ENCODE assay signal across 1 cellular context in the genomic region with DNA sequence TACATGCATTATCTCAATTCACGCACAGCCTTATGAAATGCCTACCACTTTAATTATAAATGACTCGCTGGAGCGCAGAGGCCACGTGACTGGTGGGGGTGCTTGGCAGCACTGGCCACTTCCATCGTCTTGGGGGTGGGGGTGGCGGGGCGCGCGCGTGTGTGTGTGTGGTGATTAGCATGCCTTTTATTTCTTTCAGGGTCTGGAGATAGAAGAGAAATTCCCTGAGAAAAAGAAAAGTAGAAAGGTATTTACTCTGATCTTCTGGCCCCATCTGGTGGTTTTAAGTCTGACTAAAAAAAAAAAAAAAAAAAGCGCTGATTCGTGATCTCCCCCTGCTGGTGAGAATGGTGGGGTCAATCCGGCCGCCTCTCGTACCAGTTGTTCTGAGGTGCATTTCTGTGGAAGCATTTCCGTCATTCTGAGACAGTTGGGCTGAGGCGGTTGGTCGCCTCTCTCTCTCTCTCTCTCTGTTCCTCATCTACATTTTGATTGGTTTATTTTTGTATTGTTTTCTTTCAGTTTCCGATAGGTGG.
A peak's percentile ranks its signal among the peaks of the same experiment; 100 is the strongest.
TF ChIP-seq lines count a peak whose summit lies in the region.

A gene with protein sequence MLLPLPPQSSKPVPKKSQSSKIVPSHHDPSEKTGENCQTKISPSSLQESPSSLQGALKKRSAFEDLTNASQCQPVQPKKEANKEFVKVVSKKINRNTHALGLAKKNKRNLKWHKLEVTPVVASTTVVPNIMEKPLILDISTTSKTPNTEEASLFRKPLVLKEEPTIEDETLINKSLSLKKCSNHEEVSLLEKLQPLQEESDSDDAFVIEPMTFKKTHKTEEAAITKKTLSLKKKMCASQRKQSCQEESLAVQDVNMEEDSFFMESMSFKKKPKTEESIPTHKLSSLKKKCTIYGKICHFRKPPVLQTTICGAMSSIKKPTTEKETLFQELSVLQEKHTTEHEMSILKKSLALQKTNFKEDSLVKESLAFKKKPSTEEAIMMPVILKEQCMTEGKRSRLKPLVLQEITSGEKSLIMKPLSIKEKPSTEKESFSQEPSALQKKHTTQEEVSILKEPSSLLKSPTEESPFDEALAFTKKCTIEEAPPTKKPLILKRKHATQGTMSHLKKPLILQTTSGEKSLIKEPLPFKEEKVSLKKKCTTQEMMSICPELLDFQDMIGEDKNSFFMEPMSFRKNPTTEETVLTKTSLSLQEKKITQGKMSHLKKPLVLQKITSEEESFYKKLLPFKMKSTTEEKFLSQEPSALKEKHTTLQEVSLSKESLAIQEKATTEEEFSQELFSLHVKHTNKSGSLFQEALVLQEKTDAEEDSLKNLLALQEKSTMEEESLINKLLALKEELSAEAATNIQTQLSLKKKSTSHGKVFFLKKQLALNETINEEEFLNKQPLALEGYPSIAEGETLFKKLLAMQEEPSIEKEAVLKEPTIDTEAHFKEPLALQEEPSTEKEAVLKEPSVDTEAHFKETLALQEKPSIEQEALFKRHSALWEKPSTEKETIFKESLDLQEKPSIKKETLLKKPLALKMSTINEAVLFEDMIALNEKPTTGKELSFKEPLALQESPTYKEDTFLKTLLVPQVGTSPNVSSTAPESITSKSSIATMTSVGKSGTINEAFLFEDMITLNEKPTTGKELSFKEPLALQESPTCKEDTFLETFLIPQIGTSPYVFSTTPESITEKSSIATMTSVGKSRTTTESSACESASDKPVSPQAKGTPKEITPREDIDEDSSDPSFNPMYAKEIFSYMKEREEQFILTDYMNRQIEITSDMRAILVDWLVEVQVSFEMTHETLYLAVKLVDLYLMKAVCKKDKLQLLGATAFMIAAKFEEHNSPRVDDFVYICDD (N-terminal part only) (plus strand): TSS at position 402 of the 536 bp plus-strand sequence. CDS start 80,399 bp downstream, outside the sequence.

TF ChIP-seq in HCT116, 20 proteins besides CTCF, POLR2A, EP300 and RAD21 (continued from another document):
- TF ChIP-seq, protein P1, sequence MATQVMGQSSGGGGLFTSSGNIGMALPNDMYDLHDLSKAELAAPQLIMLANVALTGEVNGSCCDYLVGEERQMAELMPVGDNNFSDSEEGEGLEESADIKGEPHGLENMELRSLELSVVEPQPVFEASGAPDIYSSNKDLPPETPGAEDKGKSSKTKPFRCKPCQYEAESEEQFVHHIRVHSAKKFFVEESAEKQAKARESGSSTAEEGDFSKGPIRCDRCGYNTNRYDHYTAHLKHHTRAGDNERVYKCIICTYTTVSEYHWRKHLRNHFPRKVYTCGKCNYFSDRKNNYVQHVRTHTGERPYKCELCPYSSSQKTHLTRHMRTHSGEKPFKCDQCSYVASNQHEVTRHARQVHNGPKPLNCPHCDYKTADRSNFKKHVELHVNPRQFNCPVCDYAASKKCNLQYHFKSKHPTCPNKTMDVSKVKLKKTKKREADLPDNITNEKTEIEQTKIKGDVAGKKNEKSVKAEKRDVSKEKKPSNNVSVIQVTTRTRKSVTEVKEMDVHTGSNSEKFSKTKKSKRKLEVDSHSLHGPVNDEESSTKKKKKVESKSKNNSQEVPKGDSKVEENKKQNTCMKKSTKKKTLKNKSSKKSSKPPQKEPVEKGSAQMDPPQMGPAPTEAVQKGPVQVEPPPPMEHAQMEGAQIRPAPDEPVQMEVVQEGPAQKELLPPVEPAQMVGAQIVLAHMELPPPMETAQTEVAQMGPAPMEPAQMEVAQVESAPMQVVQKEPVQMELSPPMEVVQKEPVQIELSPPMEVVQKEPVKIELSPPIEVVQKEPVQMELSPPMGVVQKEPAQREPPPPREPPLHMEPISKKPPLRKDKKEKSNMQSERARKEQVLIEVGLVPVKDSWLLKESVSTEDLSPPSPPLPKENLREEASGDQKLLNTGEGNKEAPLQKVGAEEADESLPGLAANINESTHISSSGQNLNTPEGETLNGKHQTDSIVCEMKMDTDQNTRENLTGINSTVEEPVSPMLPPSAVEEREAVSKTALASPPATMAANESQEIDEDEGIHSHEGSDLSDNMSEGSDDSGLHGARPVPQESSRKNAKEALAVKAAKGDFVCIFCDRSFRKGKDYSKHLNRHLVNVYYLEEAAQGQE (IDR thresholded peaks at IDR 0.05; ENCODE audit: low read depth), result no peak
- no peak for TF ChIP-seq EGR1 (IDR thresholded peaks at IDR 0.05; ENCODE audit: low read depth)
- no peak; the same call in 1 of the 2 replicates for TF ChIP-seq FOSL1 (IDR thresholded peaks at IDR 0.05; ENCODE audit: low read depth)
- TF ChIP-seq EZH2 (IDR thresholded peaks at IDR 0.05), result no peak
- no peak for TF ChIP-seq CBX3 (IDR thresholded peaks at IDR 0.05; ENCODE audit: low read depth)
- TF ChIP-seq CEBPB (IDR thresholded peaks at IDR 0.05; ENCODE audit: low read depth), result no peak
- TF ChIP-seq JUND (IDR thresholded peaks at IDR 0.05), result 0 out of 2 replicates have a peak, but pooled peaks have one; percentile 34
- TF ChIP-seq SIN3A (IDR thresholded peaks at IDR 0.05; ENCODE audit: low read depth), result 0 out of 2 replicates have a peak, but pooled peaks have one; percentile 24
- no peak for TF ChIP-seq TCF7L2 (IDR thresholded peaks at IDR 0.05; ENCODE audit: borderline replicate concordance, extremely low read depth, insufficient read depth, insufficient read length)
- no peak for TF ChIP-seq YY1 (IDR thresholded peaks at IDR 0.05; ENCODE audit: extremely low read depth, insufficient replicate concordance, low read depth, low read length)
- TF ChIP-seq ZFX (IDR thresholded peaks at IDR 0.05), result no peak
